Comparison of ENCODE assay signal across 9 cellular contexts in genomic region chrX:40106677-40107290, GRCh38. TPM values are rescaled to one million over a fixed set of nuclear protein-coding genes. Genes with fewer than 3 reads are reported as not detected.
DNase-seq lines count a peak whose midpoint lies in the region; ATAC-seq, FAIRE-seq and TF ChIP-seq lines count a peak whose summit lies in the region.
"Had no signal": no experiment of that assay in that cellular context is flagged by ENCODE, and none has a peak within 500 bp of the region (broad histone marks: within the 10 kb centered on the region; RNA-seq: fewer than 3 reads in every experiment).

No MANE protein-coding gene starts in this region.

- no peak overlapping the region for H4K5ac ChIP-seq in H1 (ENCODE audit: insufficient read length, low read depth, low read length)

- H3K14ac ChIP-seq in H1 (ENCODE audit: insufficient read length), result no peak overlapping the region

- no peaks in the 10 kb centered on the region for H3K27me3 Mint-ChIP-seq in Calu3 (ENCODE audit: unreplicated experiment)

- peak overlapping the region; percentile 55; the same call in 1 of the 2 replicates for H2BK12ac ChIP-seq in H1 (ENCODE audit: low read depth, low read length)

- ATAC-seq in pancreas, result no peak
- ATAC-seq in HG02763 (IDR thresholded peaks at IDR 0.05; ENCODE audit: unreplicated experiment), result no peak
- ATAC-seq in HG03457 (IDR thresholded peaks at IDR 0.05; ENCODE audit: unreplicated experiment), result no peak

- CTCF ChIA-PET in Calu3 (lab: Charles Lee) (no interaction called here), H1 (lab: Charles Lee; ENCODE audit: partially characterized antibody) (interaction anchor here (1.0 kb wide), 1 partner anchor 19 kb away, joined by 3 read pairs; no protein-coding TSS in a partner anchor)

- TF ChIP-seq EP300 in H1 (IDR thresholded peaks at IDR 0.05; ENCODE audit: borderline replicate concordance in 1 of 2, low read depth in 2 of 2, low read length in 2 of 2), result no peak

- H3K9ac ChIP-seq in H1 (replicated peaks in 1 of 4; ENCODE audit: extremely low read depth in 1 of 4, low read depth in 3 of 4, low read length in 3 of 4), result no peak overlapping the region

- H3K18ac ChIP-seq in H1 (ENCODE audit: extremely low read depth, low read length), result peak overlapping the region; percentile 71; the same call in 1 of the 2 replicates

- no peak for DNase-seq in Calu3
- DNase-seq in NB4 (ENCODE audit: low read depth), result peak; percentile 71
- no peak for DNase-seq in H1 (ENCODE audit: low read depth in 1 of 2, low spot score in 2 of 2)
- peak in 1 of 6 donors; percentile 63 for DNase-seq in pancreas
- DNase-seq in activated effector memory CD4-positive, alpha-beta T cell treated with Interleukin-2 at 50 U/mL for 16 hours, result no peak
- no peak for DNase-seq in glomerular visceral epithelial cell (ENCODE audit: extremely low spot score)
- DNase-seq: Kasumi-1 had no signal

- TF ChIP-seq POLR2A in NB4 (IDR thresholded peaks at IDR 0.05; ENCODE audit: extremely low read depth, insufficient read length) (no peak), H1 (IDR thresholded peaks at IDR 0.05; ENCODE audit: control extremely low read depth in 1 of 2, low read depth in 2 of 2, low read length in 2 of 2) (no peak)

- H3K9me3 ChIP-seq in H1 (ENCODE audit: insufficient read depth in 2 of 2, low read depth in 1 of 2, low read length in 1 of 2), result no peaks in the 10 kb centered on the region
- H3K9me3 ChIP-seq in pancreas, result no peaks in the 10 kb centered on the region

- H3K4ac ChIP-seq in H1 (replicated peaks; ENCODE audit: insufficient read length, low read depth, low read length), result no peak overlapping the region

- peaks cover 4 to 30% (median 21%) of the 10 kb centered on the region in 4 experiments; a peak in 6 of 7 replicates for H3K27me3 ChIP-seq in H1 (replicated peaks in 1 of 4; ENCODE audit: control insufficient read depth in 3 of 4, extremely low read depth in 1 of 4, insufficient read depth in 3 of 4, low read length in 3 of 4)
- peaks cover 0 to 10% (median 2%) of the 10 kb centered on the region in 4 donors for H3K27me3 ChIP-seq in pancreas

- peak overlapping the region; percentile 61 for H3K27ac Mint-ChIP-seq in Calu3 (ENCODE audit: unreplicated experiment)

- H3K23ac ChIP-seq in H1 (ENCODE audit: insufficient read length), result peak overlapping the region; percentile 32

- peaks cover 9% of the 10 kb centered on the region for H3K4me1 Mint-ChIP-seq in Calu3 (ENCODE audit: low read depth, unreplicated experiment)

- H2BK15ac ChIP-seq in H1 (ENCODE audit: low read length), result no peak overlapping the region

- 0 out of 4 replicates have a peak, but pooled peaks of 1 of the 2 experiments have one; percentile 2 for TF ChIP-seq RAD21 in H1 (IDR thresholded peaks at IDR 0.05 in 1 of 2, conservative IDR thresholded peaks at IDR 0.05 in 1 of 2; ENCODE audit: low read depth in 2 of 2, low read length in 2 of 2)

- WGBS in H1 (ENCODE audit: extremely low coverage in 1 of 2, insufficient coverage in 1 of 2, insufficient read length in 1 of 2, insufficient replicate concordance in 2 of 2, low coverage in 1 of 2, low lambda C conversion rate in 2 of 2, missing lambda C conversion rate in 1 of 2), 2 experiments, result 2% methylated on average over 6 of the region's 35 CpGs; no CpG with 5 or more reads in 1 of the 2 experiments
- WGBS in pancreas, 2 donors, result 4 to 5% methylated on average over 34 of the region's 35 CpGs

- no peak overlapping the region for H2BK120ac ChIP-seq in H1 (replicated peaks; ENCODE audit: low read depth, low read length)

- H4K91ac ChIP-seq in H1 (replicated peaks; ENCODE audit: insufficient read length, low read length), result peak overlapping the region; percentile 79

- H3K79me2 ChIP-seq in H1 (ENCODE audit: control insufficient read depth in 1 of 2, insufficient read depth in 2 of 2, low read length in 2 of 2), result peaks cover 0 to 8% of the 10 kb centered on the region in 2 experiments; a peak in 2 of 4 replicates

- POLR2A ChIA-PET in H1 (lab: Charles Lee; ENCODE audit: partially characterized antibody), result interaction anchor here (0.9 to 29.1 kb wide), 4 partner anchors 13 to 61 kb away, joined by 7 to 509 read pairs (median 26); no protein-coding TSS in a partner anchor

- H3K4me3 ChIP-seq in NB4 (ENCODE audit: low read depth, low read length) (peak overlapping the region; percentile 49), H1 (ENCODE audit: extremely low read depth in 1 of 4, insufficient read depth in 2 of 4, low read depth in 3 of 4, low read length in 4 of 4) (peak overlapping the region; percentile 43 to 66 (median 48)), pancreas (peak overlapping the region in 2 of 4 donors; percentile 45 to 53)

- H3K4me1 ChIP-seq in H1 (replicated peaks in 1 of 4; ENCODE audit: control insufficient read depth in 3 of 4, insufficient read depth in 4 of 4, low read length in 3 of 4) (peaks cover 5 to 22% (median 11%) of the 10 kb centered on the region in 4 experiments), pancreas (peaks cover 0 to 22% (median 13%) of the 10 kb centered on the region in 3 donors)

- FAIRE-seq in H1 (lab: Jason Lieb, UNC) (no peak), pancreas (lab: Jason Lieb, UNC) (no peak)

- no peak overlapping the region for H3K27ac ChIP-seq in H1 (ENCODE audit: low read depth, low read length)
- peak overlapping the region; percentile 84 to 92 (median 88) for H3K27ac ChIP-seq in pancreas

- H4K8ac ChIP-seq in H1 (ENCODE audit: extremely low read depth, insufficient read depth, low read length), result peak overlapping the region; percentile 25; the same call in 1 of the 2 replicates

- intact Hi-C loops in Calu3 (cut with micrococcal nuclease; ENCODE audit: unreplicated experiment) (loop anchor here (1.0 to 10.0 kb wide), 2 partner anchors 48 to 63 kb away; no protein-coding TSS in a partner anchor), pancreas (cut with DNase I) (loop anchor here in 2 of 3 donors (10.0 kb wide), 2 partner anchors 48 to 68 kb away; no protein-coding TSS in a partner anchor)

- H3K56ac ChIP-seq in H1 (replicated peaks; ENCODE audit: insufficient read length, low read depth, low read length), result peak overlapping the region; percentile 30

- H3K9me3 Mint-ChIP-seq in Calu3 (ENCODE audit: low read depth, unreplicated experiment), result no peaks in the 10 kb centered on the region

- BruUV-seq in Calu3 (replicated peaks; lab: Mats Ljungman, UMichigan), result no TSS peak

- H3K4me2 ChIP-seq in H1 (ENCODE audit: insufficient read depth in 1 of 2, low read depth in 2 of 2, low read length in 2 of 2), result peak overlapping the region; percentile 90 to 98

- H3K79me1 ChIP-seq in H1 (ENCODE audit: low read depth, low read length), result no peaks in the 10 kb centered on the region

- no peaks in the 10 kb centered on the region for H3K36me3 ChIP-seq in H1 (ENCODE audit: control insufficient read depth in 2 of 4, insufficient read depth in 4 of 4, low read length in 3 of 4)
- H3K36me3 ChIP-seq in pancreas, result no peaks in the 10 kb centered on the region

- peaks cover 25% of the 10 kb centered on the region; the same call in 1 of the 2 replicates for H3K23me2 ChIP-seq in H1 (ENCODE audit: low read depth, low read length)

- no peak overlapping the region for H2AK5ac ChIP-seq in H1 (ENCODE audit: low read depth, low read length)

- no peak overlapping the region for H2AFZ ChIP-seq in H1 (ENCODE audit: low read length)

- H4K20me1 ChIP-seq in H1 (replicated peaks in 1 of 2; ENCODE audit: control insufficient read depth in 1 of 2, insufficient read depth in 2 of 2, low read length in 2 of 2), result no peaks in the 10 kb centered on the region

- peaks cover 40% of the 10 kb centered on the region for H3K36me3 Mint-ChIP-seq in Calu3 (ENCODE audit: insufficient read depth, unreplicated experiment)

- peak overlapping the region; percentile 39; the same call in 1 of the 2 replicates for H2BK5ac ChIP-seq in H1 (ENCODE audit: low read depth, low read length)

- no peak for TF ChIP-seq CTCF in Calu3 (IDR thresholded peaks at IDR 0.05; ENCODE audit: unreplicated experiment)
- no peak for TF ChIP-seq CTCF in NB4 (IDR thresholded peaks at IDR 0.05; ENCODE audit: low read depth, low read length)
- TF ChIP-seq CTCF in H1 (IDR thresholded peaks at IDR 0.05; ENCODE audit: control extremely low read depth in 1 of 3, insufficient read depth in 1 of 3, low read depth in 1 of 3, low read length in 3 of 3), result no peak
- TF ChIP-seq CTCF in pancreas (IDR thresholded peaks at IDR 0.05), result no peak

- peak overlapping the region; percentile 73 for H3K4me3 Mint-ChIP-seq in Calu3 (ENCODE audit: low read depth, unreplicated experiment)

- H2BK20ac ChIP-seq in H1 (ENCODE audit: low read length), result no peak overlapping the region

TF ChIP-seq in H1, 55 proteins besides CTCF, POLR2A, EP300 and RAD21:
- peak; percentile 47 for TF ChIP-seq SUZ12 (IDR thresholded peaks at IDR 0.05; ENCODE audit: low read length)
- peak; percentile 4; the same call in 1 of the 2 replicates for TF ChIP-seq BACH1 (IDR thresholded peaks at IDR 0.05; ENCODE audit: low read length)
- no peak for TF ChIP-seq RXRA (IDR thresholded peaks at IDR 0.05; ENCODE audit: insufficient read depth, low read depth, low read length)
- no peak for TF ChIP-seq KDM4A (IDR thresholded peaks at IDR 0.05; ENCODE audit: low read depth, low read length, severe bottlenecking)
- no peak for TF ChIP-seq RNF2 (IDR thresholded peaks at IDR 0.05; ENCODE audit: borderline replicate concordance, low read depth, low read length, missing control alignments, poor library complexity, severe bottlenecking)
- 0 out of 2 replicates have a peak, but pooled peaks have one; percentile 2 for TF ChIP-seq EGR1 (IDR thresholded peaks at IDR 0.05; ENCODE audit: borderline replicate concordance, low read depth, low read length)
- TF ChIP-seq POLR2AphosphoS5 (IDR thresholded peaks at IDR 0.05; ENCODE audit: low read depth, low read length), result no peak
- TF ChIP-seq ASH2L (IDR thresholded peaks at IDR 0.05; ENCODE audit: low read length), result peak; percentile 45
- no peak for TF ChIP-seq SIN3A (conservative IDR thresholded peaks at IDR 0.05 in 1 of 2, IDR thresholded peaks at IDR 0.05 in 1 of 2; ENCODE audit: low read depth in 1 of 2, low read length in 2 of 2)
- TF ChIP-seq CTBP2 (IDR thresholded peaks at IDR 0.05; ENCODE audit: borderline replicate concordance, insufficient read depth, insufficient read length, low read length), result peak; percentile 80

RNA-seq across cellular contexts. Expression of gene BCOR, which starts 9.0 kb away (rescaled TPM):
- total RNA-seq in Calu3 (2022) (20.6 and 21.1 TPM in 2 replicates), pancreas (10 to 100 TPM in 5 of 6 donors, 1 to 10 TPM in 1; 9.8 to 18.4 (median 13.2) TPM)
- total RNA-seq in H1 (2021; fragmentation: NEBNext Ultra II Directional; extraction: Animal tissue kit (Norgen Biotek cat#: 25700)), result 50.8 and 54.7 TPM in 2 replicates
- polyA plus RNA-seq in H1 (2011; rRNA removed) (25.0 and 38.7 TPM in 2 replicates), pancreas (10 to 100 TPM in 1 of 2 donors, 1 to 10 TPM in 1; 6.3 to 14.3 TPM)
- polyA plus RNA-seq in H1 (2011; cell fraction: cytosol; rRNA removed), result 23.7 TPM
- 71.8 TPM for polyA plus RNA-seq in H1 (2011; cell fraction: nucleus; rRNA removed)
- 30.9 to 39.5 TPM (median 38.0 TPM) in 4 replicates for polyA plus RNA-seq in H1 (2012, experiment 1 of 2)
- polyA plus RNA-seq in H1 (2012, experiment 2 of 2), result 13.5 TPM
- 27.2 TPM for polyA plus RNA-seq in H1 (2013, experiment 1 of 2)
- 25.2 TPM for polyA plus RNA-seq in H1 (2013, experiment 2 of 2)
- polyA minus RNA-seq in H1 (2011; rRNA and poly(A)+ RNA removed), result 34.2 and 37.3 TPM in 2 replicates
- 61.1 TPM for polyA minus RNA-seq in H1 (2011; cell fraction: cytosol; rRNA and poly(A)+ RNA removed)
- 51.4 TPM for polyA minus RNA-seq in H1 (2011; cell fraction: nucleus; rRNA and poly(A)+ RNA removed)
